In genomic region chr18:12657849-12658829, GRCh38 we compare ENCODE assay signal across 8 cellular contexts. TPM values are rescaled to one million over a fixed set of nuclear protein-coding genes. Genes with fewer than 3 reads are reported as not detected.
DNase-seq lines count a peak whose midpoint lies in the region; ATAC-seq and TF ChIP-seq lines count a peak whose summit lies in the region.

Gene SPIRE1 (minus strand): TSS chr18:12658107. CDS start chr18:12657866, 241 bp downstream.

- WGBS in neuronal stem cell (ENCODE audit: extremely low coverage in 2 of 2, insufficient read length in 2 of 2, insufficient replicate concordance in 1 of 2), 2 donors: no CpG with 5 or more reads among the region's 125 CpGs

- H3K23ac ChIP-seq in neuronal stem cell (ENCODE audit: low read depth, low read length, poor library complexity): peak within 1 kb of the TSS; percentile 98

- H3K4me3 Mint-ChIP-seq in activated naive CD4-positive, alpha-beta T cell treated with anti-CD3 and anti-CD28 coated beads, Interleukin-2, amount 50 U/mL, for 24 hours: peak within 1 kb of the TSS; percentile 87

- H3K9me3 Mint-ChIP-seq in activated naive CD4-positive, alpha-beta T cell treated with anti-CD3 and anti-CD28 coated beads, Interleukin-2, amount 50 U/mL, for 24 hours: no peaks in the 10 kb centered on the region

- H3K27ac Mint-ChIP-seq in activated naive CD4-positive, alpha-beta T cell treated with anti-CD3 and anti-CD28 coated beads, Interleukin-2, amount 50 U/mL, for 24 hours: no peak within 1 kb of the TSS

- H3K27me3 Mint-ChIP-seq in activated naive CD4-positive, alpha-beta T cell treated with anti-CD3 and anti-CD28 coated beads, Interleukin-2, amount 50 U/mL, for 24 hours: peaks cover 6% of the 10 kb centered on the region

- H3K9ac ChIP-seq in neuronal stem cell (ENCODE audit: low read depth, low read length, poor library complexity): peak within 1 kb of the TSS; percentile 93

- peak within 1 kb of the TSS; percentile 81 for H2BK15ac ChIP-seq in neuronal stem cell (ENCODE audit: low read length)

- TF ChIP-seq POLR2A in Peyer's patch (IDR thresholded peaks at IDR 0.05): no peak

- no peak within 1 kb of the TSS for H4K91ac ChIP-seq in neuronal stem cell (ENCODE audit: low read depth, low read length, poor library complexity)

- no peaks in the 10 kb centered on the region for H3K79me1 ChIP-seq in neuronal stem cell (ENCODE audit: low read depth, low read length)

- peak within 1 kb of the TSS; percentile 71 for H3K14ac ChIP-seq in neuronal stem cell (ENCODE audit: low read length)

- H3K4me1 Mint-ChIP-seq in activated naive CD4-positive, alpha-beta T cell treated with anti-CD3 and anti-CD28 coated beads, Interleukin-2, amount 50 U/mL, for 24 hours: peaks cover 14% of the 10 kb centered on the region

- H4K8ac ChIP-seq in neuronal stem cell (ENCODE audit: low read depth, low read length): no peak within 1 kb of the TSS

- H2BK12ac ChIP-seq in neuronal stem cell (ENCODE audit: low read length): no peak within 1 kb of the TSS

- ATAC-seq in GM19043 (IDR thresholded peaks at IDR 0.05; ENCODE audit: low read depth, unreplicated experiment): peak; percentile 55
- peak; percentile 62 for ATAC-seq in HG03342 (IDR thresholded peaks at IDR 0.05; ENCODE audit: unreplicated experiment)

- no peak for TF ChIP-seq CTCF in BE2C (IDR thresholded peaks at IDR 0.05; ENCODE audit: low read depth, low read length)
- no peak for TF ChIP-seq CTCF in Peyer's patch (IDR thresholded peaks at IDR 0.05)

- H3K36me3 ChIP-seq in BE2C (no peaks in the 10 kb centered on the region), Peyer's patch (no peaks in the 10 kb centered on the region), neuronal stem cell (replicated peaks in 1 of 2; ENCODE audit: control insufficient read depth in 2 of 2, insufficient read depth in 2 of 2, low read length in 2 of 2) (peaks cover 0 to 25% of the 10 kb centered on the region in 2 donors)

- H3K4me3 ChIP-seq in BE2C (ENCODE audit: low read depth, low read length) (peak within 1 kb of the TSS; percentile 81), Peyer's patch (peak within 1 kb of the TSS; percentile 56 to 75 (median 66)), neuronal stem cell (ENCODE audit: low read length in 2 of 2) (peak within 1 kb of the TSS; percentile 64 to 98)

- H3K27me3 ChIP-seq in BE2C (no peaks in the 10 kb centered on the region), Peyer's patch (no peaks in the 10 kb centered on the region), neuronal stem cell (ENCODE audit: control insufficient read depth in 3 of 3, insufficient read depth in 3 of 3, low read depth in 1 of 3, low read length in 3 of 3) (peaks cover 0 to 6% (median 0%) of the 10 kb centered on the region in 3 experiments)

- no peak within 1 kb of the TSS for H2BK120ac ChIP-seq in neuronal stem cell (ENCODE audit: low read depth, low read length)

- peak; percentile 66 for DNase-seq in BE2C
- DNase-seq in Peyer's patch: peak in 2 of 3 donors; percentile 73 to 75
- peak; percentile 76 for DNase-seq in glomerular visceral epithelial cell (ENCODE audit: extremely low spot score)
- DNase-seq in neuronal stem cell (ENCODE audit: low spot score): peak; percentile 71
- peak; percentile 67 for DNase-seq in ureter (ENCODE audit: low spot score)

- H3K9me3 ChIP-seq in BE2C: no peaks in the 10 kb centered on the region
- H3K9me3 ChIP-seq in Peyer's patch: no peaks in the 10 kb centered on the region
- H3K9me3 ChIP-seq in neuronal stem cell (replicated peaks in 1 of 2; ENCODE audit: control insufficient read depth in 2 of 2, insufficient read depth in 1 of 2, low read depth in 1 of 2, low read length in 2 of 2): no peaks in the 10 kb centered on the region

- no peak within 1 kb of the TSS for H3K4ac ChIP-seq in neuronal stem cell (ENCODE audit: low read length)

- peak within 1 kb of the TSS; percentile 94 for H3K18ac ChIP-seq in neuronal stem cell (ENCODE audit: low read length)

- H3K27ac ChIP-seq in Peyer's patch (peak within 1 kb of the TSS; percentile 70 to 89 (median 78)), neuronal stem cell (replicated peaks; ENCODE audit: low read length) (no peak within 1 kb of the TSS)

- no peaks in the 10 kb centered on the region for H3K36me3 Mint-ChIP-seq in activated naive CD4-positive, alpha-beta T cell treated with anti-CD3 and anti-CD28 coated beads, Interleukin-2, amount 50 U/mL, for 24 hours

- peak within 1 kb of the TSS; percentile 97 for H2AFZ ChIP-seq in neuronal stem cell (ENCODE audit: low read length)

- no peaks in the 10 kb centered on the region for H3K4me1 ChIP-seq in BE2C
- peaks cover 0 to 22% (median 3%) of the 10 kb centered on the region in 4 donors for H3K4me1 ChIP-seq in Peyer's patch
- peaks cover 2 to 4% of the 10 kb centered on the region in 2 donors for H3K4me1 ChIP-seq in neuronal stem cell (ENCODE audit: control insufficient read depth in 2 of 2, insufficient read depth in 1 of 2, low read depth in 1 of 2, low read length in 2 of 2)

- H3K4me2 ChIP-seq in neuronal stem cell (ENCODE audit: insufficient read depth, low read length, poor library complexity, severe bottlenecking): peak within 1 kb of the TSS; percentile 100

- H2AK5ac ChIP-seq in neuronal stem cell (ENCODE audit: low read depth, low read length): no peak within 1 kb of the TSS

- H2BK5ac ChIP-seq in neuronal stem cell (ENCODE audit: low read length): peak within 1 kb of the TSS; percentile 93

RNA-seq across cellular contexts. Expression of gene SPIRE1, which starts in this region (rescaled TPM):
- 6.3 TPM for polyA plus RNA-seq in BE2C (2012; ENCODE audit: insufficient read depth, insufficient read length, low read depth)
- total RNA-seq in Peyer's patch (10 to 100 TPM in 1 of 4 donors, 1 to 10 TPM in 3; 4.7 to 49.5 (median 7.1) TPM), ureter (28.1 TPM)
- 12.5 TPM for polyA plus RNA-seq in neuronal stem cell (2013, experiment 1 of 2)
- 12.0 TPM for polyA plus RNA-seq in neuronal stem cell (2013, experiment 2 of 2)
